In the genomic region with DNA sequence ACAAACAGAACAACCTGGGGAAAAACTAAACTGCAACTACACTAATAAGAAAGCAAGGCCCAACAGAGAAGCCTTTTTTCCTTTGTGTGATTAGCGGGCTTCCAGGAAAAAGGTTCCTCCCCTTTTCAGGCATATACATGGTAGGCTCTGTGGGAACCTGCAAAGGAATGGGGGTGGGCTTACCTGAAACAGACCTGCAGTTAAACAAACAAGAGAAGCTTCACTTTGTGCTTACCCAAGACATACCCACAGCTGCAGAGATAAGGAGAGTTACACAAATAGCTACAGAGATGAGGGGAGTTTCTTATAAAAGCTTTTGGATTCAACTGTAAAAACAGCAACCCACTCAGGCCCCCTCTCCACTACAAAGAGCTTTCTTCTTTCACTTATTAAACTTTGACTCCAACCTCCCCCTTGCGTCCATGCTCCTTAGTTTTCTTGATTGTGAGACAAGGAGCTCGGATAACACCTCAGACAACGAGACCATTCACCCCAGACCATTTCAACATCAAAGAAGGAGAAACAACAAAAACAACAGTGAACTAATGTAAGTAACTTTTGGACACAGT, we compare ENCODE assay signal across 25 cellular contexts. TPM values are rescaled to one million over a fixed set of nuclear protein-coding genes. Genes with fewer than 3 reads are reported as not detected.
DNase-seq lines count a peak whose midpoint lies in the region; ATAC-seq and TF ChIP-seq lines count a peak whose summit lies in the region.
"Had no signal": no experiment of that assay in that cellular context is flagged by ENCODE, and none has a peak within 500 bp of the region (broad histone marks: within the 10 kb centered on the region; RNA-seq: fewer than 3 reads in every experiment).

No MANE protein-coding gene starts in this region.

- CTCF ChIA-PET in Caco-2 (lab: Charles Lee): interaction anchor here (0.6 to 1.0 kb wide), 2 partner anchors 26 to 31 kb away, joined by 3 to 5 read pairs; partner anchors contain the start of gene RNF146

- H3K4me2 ChIP-seq in hepatocyte (peak overlapping the region; percentile 47), neural progenitor cell (peak overlapping the region; percentile 66)

- H3K9me3 ChIP-seq in Caco-2: peaks cover 4% of the 10 kb centered on the region; the same call in 1 of the 2 replicates
- peaks cover 14% of the 10 kb centered on the region for H3K9me3 ChIP-seq in HUES64 (ENCODE audit: insufficient read depth, low read depth, low read length)
- no peaks in the 10 kb centered on the region for H3K9me3 ChIP-seq in hepatocyte (ENCODE audit: low read depth)
- H3K9me3 ChIP-seq in neural progenitor cell (ENCODE audit: low read depth): no peaks in the 10 kb centered on the region
- H3K9me3 ChIP-seq: adrenal gland, breast epithelium, colonic mucosa, gastrocnemius medialis, lower lobe of right lung had no signal

- H3K4me1 Mint-ChIP-seq in Caco-2 (ENCODE audit: low read depth, unreplicated experiment) (peaks cover 11% of the 10 kb centered on the region), neural progenitor cell (peaks cover 5% of the 10 kb centered on the region)

- no peak overlapping the region for H3K4me3 ChIP-seq in Caco-2 (ENCODE audit: low read depth, low read length)
- H3K4me3 ChIP-seq in HUES64 (ENCODE audit: low read length): no peak overlapping the region
- no peak overlapping the region for H3K4me3 ChIP-seq in hepatocyte
- peak overlapping the region; percentile 25 for H3K4me3 ChIP-seq in neural progenitor cell
- H3K4me3 ChIP-seq: adrenal gland, breast epithelium, colonic mucosa, gastrocnemius medialis, lower lobe of right lung had no signal

- H3K27ac ChIP-seq in HUES64 (ENCODE audit: low read depth, low read length) (peak overlapping the region; percentile 16; the same call in 1 of the 2 replicates), hepatocyte (peak overlapping the region; percentile 29), neural progenitor cell (peak overlapping the region; percentile 87)
- H3K27ac ChIP-seq: adrenal gland, breast epithelium, colonic mucosa, gastrocnemius medialis, lower lobe of right lung had no signal

- H3K79me2 ChIP-seq in hepatocyte: peaks cover 33% of the 10 kb centered on the region
- H3K79me2 ChIP-seq in neural progenitor cell (ENCODE audit: low read depth): peaks cover 7% of the 10 kb centered on the region

- H3K27ac Mint-ChIP-seq in Caco-2 (ENCODE audit: unreplicated experiment): no peak overlapping the region
- H3K27ac Mint-ChIP-seq in neural progenitor cell: peak overlapping the region; percentile 17

- ATAC-seq in HG02610 (IDR thresholded peaks at IDR 0.05; ENCODE audit: unreplicated experiment): no peak
- ATAC-seq: gastrocnemius medialis, lower lobe of right lung, Panc1 had no signal

- POLR2A ChIA-PET in Caco-2 (lab: Charles Lee): interaction anchor here (1.2 kb wide), 1 partner anchor 31 kb away, joined by 5 read pairs; the partner anchor contains the start of gene RNF146

- peaks cover 28% of the 10 kb centered on the region for H3K36me3 Mint-ChIP-seq in Caco-2 (ENCODE audit: insufficient read depth, unreplicated experiment)
- H3K36me3 Mint-ChIP-seq in neural progenitor cell: peaks cover 15% of the 10 kb centered on the region

- no peaks in the 10 kb centered on the region for H4K20me1 ChIP-seq in hepatocyte (ENCODE audit: insufficient read depth, poor library complexity, severe bottlenecking)
- H4K20me1 ChIP-seq in neural progenitor cell (ENCODE audit: low read depth): peaks cover 5% of the 10 kb centered on the region

- H2AFZ ChIP-seq in hepatocyte (no peak overlapping the region), neural progenitor cell (replicated peaks) (peak overlapping the region; percentile 17)

- no TSS peak for BruUV-seq in Caco-2 (replicated peaks; lab: Mats Ljungman, UMichigan)

- no peaks in the 10 kb centered on the region for H3K9me2 ChIP-seq in hepatocyte (replicated peaks; ENCODE audit: insufficient read depth)

- WGBS in HUES64: 94% methylated on average over 4 of the region's 4 CpGs
- WGBS in hepatocyte (ENCODE audit: low lambda C conversion rate, missing lambda C conversion rate): 23% methylated on average over 4 of the region's 4 CpGs

- H3K9ac ChIP-seq in HUES64 (ENCODE audit: low read depth, low read length): no peak overlapping the region
- H3K9ac ChIP-seq in neural progenitor cell: no peak overlapping the region

- no peak for TF ChIP-seq CTCF in Caco-2 (IDR thresholded peaks at IDR 0.05; ENCODE audit: insufficient read depth in 1 of 2, low read depth in 1 of 2, low read length in 1 of 2, severe bottlenecking in 1 of 2, unreplicated experiment in 1 of 2)
- TF ChIP-seq CTCF in hepatocyte (IDR thresholded peaks at IDR 0.05; ENCODE audit: poor library complexity): no peak
- TF ChIP-seq CTCF in neural progenitor cell (IDR thresholded peaks at IDR 0.05): peak; percentile 21

- H3K4me1 ChIP-seq in Caco-2: peaks cover 11% of the 10 kb centered on the region; the same call in 1 of the 2 replicates
- peaks cover 4% of the 10 kb centered on the region; the same call in 1 of the 2 replicates for H3K4me1 ChIP-seq in HUES64 (ENCODE audit: insufficient read depth, low read length)
- peaks cover 11% of the 10 kb centered on the region for H3K4me1 ChIP-seq in hepatocyte (ENCODE audit: insufficient read depth)
- H3K4me1 ChIP-seq in neural progenitor cell: peaks cover 15% of the 10 kb centered on the region
- H3K4me1 ChIP-seq: breast epithelium, colonic mucosa had no signal

- H3K4me3 Mint-ChIP-seq in Caco-2 (ENCODE audit: unreplicated experiment) (no peak overlapping the region), neural progenitor cell (no peak overlapping the region)

- peak; percentile 63 to 64 for DNase-seq in Caco-2
- peak; percentile 39 for DNase-seq in hepatocyte (ENCODE audit: low spot score)
- DNase-seq in neural progenitor cell (ENCODE audit: low spot score): peak; percentile 65
- DNase-seq in 8988T: no peak
- no peak for DNase-seq in AG08395 (ENCODE audit: low spot score)
- DNase-seq: activated CD4-positive, alpha-beta T cell treated with anti-CD3 and anti-CD28 coated beads, Interleukin-2, amount 50 U/mL, for 4 hours; activated CD4-positive, CD25-positive, alpha-beta regulatory T cell; activated CD8-positive, alpha-beta memory T cell treated with anti-CD3 and anti-CD28 coated beads, Interleukin-2, amount 50 U/mL, for 4 hours; activated effector memory CD4-positive, alpha-beta T cell treated with anti-CD3 and anti-CD28 coated beads, Interleukin-2, amount 50 U/mL, for 16 hours; adrenal gland; colonic mucosa; gastrocnemius medialis; GOT3; hypothalamus; lower lobe of right lung; NCI-H1694 treated with DMSO at 0.1 percent for 48 hours; NCI-H526; SHP77 treated with DMSO at 0.1 percent for 48 hours; small intestine; stimulated activated CD4-positive, alpha-beta T cell treated with anti-CD3 and anti-CD28 coated beads, Interleukin-2, amount 100 ng/mL, for 24 hours; SW 1271 had no signal

- H3K9me3 Mint-ChIP-seq in Caco-2 (ENCODE audit: unreplicated experiment) (no peaks in the 10 kb centered on the region), neural progenitor cell (no peaks in the 10 kb centered on the region)

- H3K27me3 ChIP-seq in Caco-2 (replicated peaks; ENCODE audit: control insufficient read depth, insufficient read depth, low read length): no peaks in the 10 kb centered on the region
- H3K27me3 ChIP-seq in HUES64 (ENCODE audit: insufficient read depth, low read length): no peaks in the 10 kb centered on the region
- H3K27me3 ChIP-seq in hepatocyte: no peaks in the 10 kb centered on the region
- H3K27me3 ChIP-seq in neural progenitor cell: no peaks in the 10 kb centered on the region
- H3K27me3 ChIP-seq: adrenal gland, breast epithelium, colonic mucosa, gastrocnemius medialis had no signal

- H3K27me3 Mint-ChIP-seq in Caco-2 (ENCODE audit: insufficient read depth, unreplicated experiment): no peaks in the 10 kb centered on the region
- no peaks in the 10 kb centered on the region for H3K27me3 Mint-ChIP-seq in neural progenitor cell (ENCODE audit: insufficient read depth, low read depth)

- H3K36me3 ChIP-seq in Caco-2 (ENCODE audit: control insufficient read depth, insufficient read depth, low read length) (no peaks in the 10 kb centered on the region), HUES64 (ENCODE audit: insufficient read depth, low read length) (peaks cover 36% of the 10 kb centered on the region), hepatocyte (replicated peaks; ENCODE audit: insufficient read depth, low read depth) (no peaks in the 10 kb centered on the region), neural progenitor cell (no peaks in the 10 kb centered on the region)
- H3K36me3 ChIP-seq: adrenal gland, breast epithelium had no signal

- H3F3A ChIP-seq in neural progenitor cell (ENCODE audit: low read depth): peaks cover 16% of the 10 kb centered on the region

- intact Hi-C loops in Caco-2 (cut with micrococcal nuclease; ENCODE audit: unreplicated experiment): no loop called here

RNA-seq across cellular contexts. Expression of gene RNF146, which starts 30.9 kb away (rescaled TPM):
- total RNA-seq in Caco-2 (2022): 31.3 and 35.1 TPM in 2 replicates
- 24.6 TPM for polyA plus RNA-seq in HUES64 (2013, experiment 1 of 2)
- polyA plus RNA-seq in HUES64 (2013, experiment 2 of 2): 27.1 TPM
- 48.2 and 48.9 TPM in 2 replicates for total RNA-seq in hepatocyte
- 28.8 and 33.3 TPM in 2 replicates for polyA plus RNA-seq in hepatocyte
- 63.3 and 115 TPM in 2 replicates for total RNA-seq in neural progenitor cell (ENCODE audit: low replicate concordance)

RNA-seq across cellular contexts. Expression of gene ECHDC1, which starts 45.8 kb away (rescaled TPM):
- total RNA-seq in Caco-2 (2022): 72.7 and 77.5 TPM in 2 replicates
- 66.1 TPM for polyA plus RNA-seq in HUES64 (2013, experiment 1 of 2)
- 66.2 TPM for polyA plus RNA-seq in HUES64 (2013, experiment 2 of 2)
- 90.5 and 96.1 TPM in 2 replicates for total RNA-seq in hepatocyte
- 60.7 and 61.4 TPM in 2 replicates for polyA plus RNA-seq in hepatocyte
- total RNA-seq in neural progenitor cell (ENCODE audit: low replicate concordance): 75.9 and 81.9 TPM in 2 replicates

Comparison
In these comparisons a context has a peak if more than half of its experiments do, and no peak if none do; other contexts are left out.
1. DNase-seq: peak in Caco-2 (2 of 2), hepatocyte (single experiment) and neural progenitor cell (single experiment); none in 8988T (single experiment) and AG08395 (single experiment).
2. H3K27ac ChIP-seq: peak in every context shown above with its lines; median percentile 87 in neural progenitor cell; 29 in hepatocyte; 16 in HUES64.